Comparison of ENCODE assay signal across 17 cellular contexts in genomic region chr1:228765543-228765942, GRCh38. TPM values are rescaled to one million over a fixed set of nuclear protein-coding genes. Genes with fewer than 3 reads are reported as not detected.
DNase-seq lines count a peak whose midpoint lies in the region; ATAC-seq and TF ChIP-seq lines count a peak whose summit lies in the region.
"Had no signal": no experiment of that assay in that cellular context is flagged by ENCODE, and none has a peak within 500 bp of the region (broad histone marks: within the 10 kb centered on the region; RNA-seq: fewer than 3 reads in every experiment).

No MANE protein-coding gene starts in this region.

- no peak overlapping the region for H3K27ac Mint-ChIP-seq in activated naive CD4-positive, alpha-beta T cell treated with anti-CD3 and anti-CD28 coated beads, Interleukin-2, amount 50 U/mL, for 72 hours
- H3K27ac Mint-ChIP-seq: endodermal cell had no signal

- peak; percentile 14 for DNase-seq in activated naive CD4-positive, alpha-beta T cell treated with Interleukin-2 at 50 U/mL for 16 hours
- DNase-seq in activated naive CD4-positive, alpha-beta T cell (lab: John Stamatoyannopoulos, UW): no peak
- DNase-seq in Peyer's patch (peak in 2 of 3 donors; percentile 66 to 81), LoVo (ENCODE audit: low spot score) (no peak), germinal center (ENCODE audit: low spot score) (no peak), AG08395 (ENCODE audit: low spot score) (no peak)
- no peak for DNase-seq in activated naive CD4-positive, alpha-beta T cell treated with anti-CD3 and anti-CD28 coated beads, Interleukin-2, amount 50 U/mL, for 72 hours (ENCODE audit: low spot score in 2 of 2)
- peak; percentile 7 for DNase-seq in stimulated activated CD8-positive, alpha-beta memory T cell treated with anti-CD3 and anti-CD28 coated beads, Interleukin-4, amount 100 ng/mL, for 24 hours (ENCODE audit: low read depth)
- DNase-seq: DND-41, endodermal cell, foreskin keratinocyte, mesendoderm, occipital lobe had no signal

- no peaks in the 10 kb centered on the region for H3K36me3 ChIP-seq in Peyer's patch
- H3K36me3 ChIP-seq: breast epithelium, tibial nerve had no signal

- no peak overlapping the region for H3K4me3 ChIP-seq in Peyer's patch
- H3K4me3 ChIP-seq: breast epithelium, skin epidermis, tibial nerve had no signal

- H3K27ac ChIP-seq in Peyer's patch: no peak overlapping the region
- H3K27ac ChIP-seq: breast epithelium, foreskin keratinocyte, tibial nerve, VCaP had no signal

- no peaks in the 10 kb centered on the region for H3K9me3 Mint-ChIP-seq in activated naive CD4-positive, alpha-beta T cell treated with anti-CD3 and anti-CD28 coated beads, Interleukin-2, amount 50 U/mL, for 72 hours
- H3K9me3 Mint-ChIP-seq: endodermal cell had no signal

- H3K9me3 ChIP-seq in Peyer's patch: no peaks in the 10 kb centered on the region
- H3K9me3 ChIP-seq: breast epithelium, tibial nerve had no signal

- H3K27me3 ChIP-seq in Peyer's patch: no peaks in the 10 kb centered on the region
- H3K27me3 ChIP-seq: breast epithelium, tibial nerve had no signal

- H3K4me1 ChIP-seq in Peyer's patch: no peaks in the 10 kb centered on the region
- H3K4me1 ChIP-seq: breast epithelium, foreskin keratinocyte, tibial nerve had no signal

- ATAC-seq in activated naive CD4-positive, alpha-beta T cell treated with anti-CD3 and anti-CD28 coated beads, Interleukin-2, amount 50 U/mL, for 72 hours: peak; percentile 26
- ATAC-seq: foreskin keratinocyte had no signal

- no peaks in the 10 kb centered on the region for H3K36me3 Mint-ChIP-seq in activated naive CD4-positive, alpha-beta T cell treated with anti-CD3 and anti-CD28 coated beads, Interleukin-2, amount 50 U/mL, for 72 hours

- no peak for TF ChIP-seq POLR2A in Peyer's patch (IDR thresholded peaks at IDR 0.05)

- no peak for TF ChIP-seq CTCF in Peyer's patch (IDR thresholded peaks at IDR 0.05)

RNA-seq across cellular contexts. Expression of gene RHOU, which starts 30.3 kb away (rescaled TPM):
- 10 to 100 TPM; 14.0 to 62.0 (median 42.1) TPM for total RNA-seq in Peyer's patch
- 1 to 10 TPM; 1.1 to 4.3 TPM for total RNA-seq in activated naive CD4-positive, alpha-beta T cell treated with anti-CD3 and anti-CD28 coated beads, Interleukin-2, amount 50 U/mL, for 72 hours

Comparison
In these comparisons a context has a peak if more than half of its experiments do, and no peak if none do; other contexts are left out.
1. DNase-seq: peak in activated naive CD4-positive, alpha-beta T cell treated with Interleukin-2 at 50 U/mL for 16 hours (single experiment), Peyer's patch (2 of 3) and stimulated activated CD8-positive, alpha-beta memory T cell treated with anti-CD3 and anti-CD28 coated beads, Interleukin-4, amount 100 ng/mL, for 24 hours (single experiment); none in activated naive CD4-positive, alpha-beta T cell (0 of 4), activated naive CD4-positive, alpha-beta T cell treated with anti-CD3 and anti-CD28 coated beads, Interleukin-2, amount 50 U/mL, for 72 hours (0 of 2), LoVo (single experiment), germinal center (single experiment) and AG08395 (single experiment).